In the genomic region with DNA sequence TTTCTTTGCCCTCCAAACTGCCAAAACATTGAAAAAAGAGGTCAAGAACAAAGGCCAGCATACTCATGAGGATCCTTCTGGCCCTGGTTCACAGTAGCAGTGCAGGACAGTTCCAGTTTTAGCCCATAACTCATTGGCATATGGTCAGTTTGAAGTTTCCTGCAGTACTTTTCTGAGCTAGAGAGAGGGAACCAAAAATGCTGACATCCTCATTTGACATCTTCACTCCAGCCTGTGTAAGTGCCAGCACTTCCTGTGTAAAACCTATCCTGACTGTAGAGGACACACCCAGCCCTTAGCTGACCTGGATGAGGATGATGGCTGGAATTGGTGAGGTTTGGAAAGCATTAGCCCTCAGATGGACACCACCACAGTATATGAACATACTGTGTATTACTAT, we compare ENCODE assay signal across 13 cellular contexts.
DNase-seq lines count a peak whose midpoint lies in the region; ATAC-seq and TF ChIP-seq lines count a peak whose summit lies in the region.
"Had no signal": no experiment of that assay in that cellular context is flagged by ENCODE, and none has a peak within 500 bp of the region (broad histone marks: within the 10 kb centered on the region; RNA-seq: fewer than 3 reads in every experiment).

No MANE protein-coding gene starts in this region.

- H3K4me3 ChIP-seq in Loucy (ENCODE audit: low read length, poor library complexity, severe bottlenecking) (no peak overlapping the region), tibial nerve (no peak overlapping the region)
- H3K4me3 ChIP-seq in CD4-positive, alpha-beta memory T cell (ENCODE audit: low read length in 2 of 2): no peak overlapping the region
- H3K4me3 ChIP-seq: thoracic aorta had no signal

- no peak overlapping the region for H3K27ac Mint-ChIP-seq in CD4-positive, alpha-beta memory T cell
- H3K27ac Mint-ChIP-seq: T-helper 2 cell treated with Interferon-gamma antibody and Interleukin-4, amounts not matched to agents 5 μg/mL and 100 μg/mL, for 36 hours had no signal

- TF ChIP-seq EP300 in tibial nerve (IDR thresholded peaks at IDR 0.05): peak; percentile 13 to 88

- POLR2A ChIA-PET in CD4-positive, alpha-beta memory T cell (lab: Charles Lee; ENCODE audit: partially characterized antibody): no interaction called here

- H3K9ac ChIP-seq in Loucy (ENCODE audit: low read depth, low read length, poor library complexity, severe bottlenecking): no peak overlapping the region

- TF ChIP-seq CTCF in Loucy (conservative IDR thresholded peaks at IDR 0.05; ENCODE audit: low read length): no peak
- TF ChIP-seq CTCF in tibial nerve (IDR thresholded peaks at IDR 0.05): no peak

- no peak for ATAC-seq in GM19023 (IDR thresholded peaks at IDR 0.05; ENCODE audit: unreplicated experiment)
- ATAC-seq in GM18909 (IDR thresholded peaks at IDR 0.05; ENCODE audit: poor library complexity, unreplicated experiment): no peak

- H3K79me2 ChIP-seq in Loucy (ENCODE audit: insufficient read depth, low read length): no peaks in the 10 kb centered on the region

- H3K9me2 ChIP-seq in Loucy (replicated peaks; ENCODE audit: low read depth, low read length): no peaks in the 10 kb centered on the region

- TF ChIP-seq POLR2A in tibial nerve (IDR thresholded peaks at IDR 0.05): no peak

- H3K4me1 Mint-ChIP-seq in CD4-positive, alpha-beta memory T cell: no peaks in the 10 kb centered on the region

- H3K4me3 Mint-ChIP-seq in CD4-positive, alpha-beta memory T cell: no peak overlapping the region
- H3K4me3 Mint-ChIP-seq: T-helper 2 cell treated with Interferon-gamma antibody and Interleukin-4, amounts not matched to agents 5 μg/mL and 100 μg/mL, for 36 hours had no signal

- H3K27ac ChIP-seq in layer of hippocampus (ENCODE audit: low read depth, low read length) (peak overlapping the region; percentile 18), tibial nerve (peak overlapping the region in 2 of 4 donors; percentile 31 to 60)
- H3K27ac ChIP-seq in CD4-positive, alpha-beta memory T cell (ENCODE audit: low read depth, low read length): no peak overlapping the region
- H3K27ac ChIP-seq: brain microvascular endothelial cell, epithelial cell of prostate had no signal

- H2AFZ ChIP-seq in Loucy (ENCODE audit: low read length): peak overlapping the region; percentile 38; the same call in 1 of the 2 replicates

- H3K36me3 ChIP-seq in Loucy (ENCODE audit: insufficient read depth, low read length): no peaks in the 10 kb centered on the region
- no peaks in the 10 kb centered on the region for H3K36me3 ChIP-seq in tibial nerve
- no peaks in the 10 kb centered on the region for H3K36me3 ChIP-seq in CD4-positive, alpha-beta memory T cell (ENCODE audit: insufficient read depth, low read length)
- H3K36me3 ChIP-seq: brain microvascular endothelial cell, thoracic aorta had no signal

- CTCF ChIA-PET in CD4-positive, alpha-beta memory T cell (lab: Charles Lee; ENCODE audit: partially characterized antibody): no interaction called here

- H3K36me3 Mint-ChIP-seq in CD4-positive, alpha-beta memory T cell: no peaks in the 10 kb centered on the region

- no peaks in the 10 kb centered on the region for H3K27me3 ChIP-seq in Loucy (ENCODE audit: insufficient read depth, low read length, poor library complexity, severe bottlenecking)
- H3K27me3 ChIP-seq in layer of hippocampus (ENCODE audit: control insufficient read depth, insufficient read depth, low read length): no peaks in the 10 kb centered on the region
- no peaks in the 10 kb centered on the region for H3K27me3 ChIP-seq in tibial nerve
- no peaks in the 10 kb centered on the region for H3K27me3 ChIP-seq in CD4-positive, alpha-beta memory T cell (ENCODE audit: insufficient read depth, low read length)
- H3K27me3 ChIP-seq: brain microvascular endothelial cell had no signal

- DNase-seq in SKM-1 treated with dmso at 0.1 percent for 144 hours (lab: John Stamatoyannopoulos, UW; ENCODE audit: unreplicated experiment) (peak; percentile 27), tibial nerve (ENCODE audit: low spot score in 2 of 2) (peak in 1 of 2 donors; percentile 24)
- DNase-seq in CD4-positive, alpha-beta memory T cell: no peak
- DNase-seq: activated T-cell treated with anti-CD3 and anti-CD28 coated beads for 4 hours, brain microvascular endothelial cell, NCI-H510A treated with DMSO at 0.1 percent for 48 hours had no signal

- no peaks in the 10 kb centered on the region for H3F3A ChIP-seq in Loucy (ENCODE audit: low read depth)

- H3K4me1 ChIP-seq in Loucy (ENCODE audit: insufficient read depth, low read length, poor library complexity, severe bottlenecking) (peaks cover 17% of the 10 kb centered on the region), tibial nerve (peaks cover 0 to 17% (median 13%) of the 10 kb centered on the region in 4 donors)
- H3K4me1 ChIP-seq in CD4-positive, alpha-beta memory T cell (ENCODE audit: insufficient read depth, low read length): no peaks in the 10 kb centered on the region

- peak overlapping the region; percentile 3 for H3K4me2 ChIP-seq in Loucy (ENCODE audit: low read depth, low read length, poor library complexity, severe bottlenecking)

- intact Hi-C loops in CD4-positive, alpha-beta memory T cell (cut with micrococcal nuclease): no loop called here

- H3K9me3 ChIP-seq in Loucy (ENCODE audit: insufficient read depth, low read depth, low read length) (no peaks in the 10 kb centered on the region), tibial nerve (no peaks in the 10 kb centered on the region)
- no peaks in the 10 kb centered on the region for H3K9me3 ChIP-seq in CD4-positive, alpha-beta memory T cell (ENCODE audit: control insufficient read depth in 1 of 2, low read length in 2 of 2)
- H3K9me3 ChIP-seq: thoracic aorta had no signal

- no peaks in the 10 kb centered on the region for H3K9me3 Mint-ChIP-seq in CD4-positive, alpha-beta memory T cell
- H3K9me3 Mint-ChIP-seq: T-helper 2 cell treated with Interferon-gamma antibody and Interleukin-4, amounts not matched to agents 5 μg/mL and 100 μg/mL, for 36 hours had no signal

- no peaks in the 10 kb centered on the region for H4K20me1 ChIP-seq in Loucy (ENCODE audit: insufficient read depth, low read length, poor library complexity, severe bottlenecking)

- H3K27me3 Mint-ChIP-seq in CD4-positive, alpha-beta memory T cell: peaks cover 3 to 9% of the 10 kb centered on the region in 2 donors
